24 cellular contexts compared by ENCODE assay signal in genomic region chr14:56782701-56783100, GRCh38. TPM values are rescaled to one million over a fixed set of nuclear protein-coding genes. Genes with fewer than 3 reads are reported as not detected.
"Had no signal": no experiment of that assay in that cellular context is flagged by ENCODE, and none has a peak within 500 bp of the region (broad histone marks: within the 10 kb centered on the region; RNA-seq: fewer than 3 reads in every experiment).

No MANE protein-coding gene starts in this region.

- ATAC-seq: naive thymus-derived CD4-positive, alpha-beta T cell; psoas muscle; right lobe of liver; stimulated activated naive B cell treated with anti-CD40 and anti-IgM and Interleukin-4, amounts not matched to agents 10 μg/mL and 1 μg/mL and 100 μg/mL, for 72 hours; stimulated activated naive CD8-positive, alpha-beta T cell treated with anti-CD3 and anti-CD28 coated beads, Interleukin-15, amount 100 ng/mL, for 72 hours; upper lobe of right lung had no signal

- DNase-seq: esophagus squamous epithelium; foreskin melanocyte; head of caudate nucleus; naive thymus-derived CD4-positive, alpha-beta T cell; nephron progenitor cell; psoas muscle; retina; right lobe of liver; stimulated activated CD4-positive, alpha-beta T cell treated with anti-CD3 and anti-CD28 coated beads, Interleukin-2, amount 100 ng/mL, for 24 hours; stimulated activated CD4-positive, alpha-beta T cell treated with anti-CD3 and anti-CD28 coated beads, Interleukin-4, amount 100 ng/mL, for 4 hours; stimulated activated naive B cell treated with anti-CD40 and anti-IgM and Interleukin-4, amounts not matched to agents 10 μg/mL and 1 μg/mL and 100 μg/mL, for 72 hours; stimulated activated naive CD8-positive, alpha-beta T cell treated with anti-CD3 and anti-CD28 coated beads, Interleukin-15, amount 100 ng/mL, for 72 hours; testis; upper lobe of right lung had no signal

RNA-seq across cellular contexts. Expression of gene OTX2, which starts 27.6 kb away (rescaled TPM):
- total RNA-seq: epithelial cell of proximal tubule; esophagus squamous epithelium; kidney epithelial cell; liver; lung microvascular endothelial cell; mesenteric fat pad; mononuclear cell; naive thymus-derived CD4-positive, alpha-beta T cell; osteoblast; psoas muscle; right lobe of liver; subcutaneous adipose tissue; testis; tibial nerve; upper lobe of right lung; vagina had no signal
